Comparison of ENCODE assay signal across 1 cellular context in the genomic region with DNA sequence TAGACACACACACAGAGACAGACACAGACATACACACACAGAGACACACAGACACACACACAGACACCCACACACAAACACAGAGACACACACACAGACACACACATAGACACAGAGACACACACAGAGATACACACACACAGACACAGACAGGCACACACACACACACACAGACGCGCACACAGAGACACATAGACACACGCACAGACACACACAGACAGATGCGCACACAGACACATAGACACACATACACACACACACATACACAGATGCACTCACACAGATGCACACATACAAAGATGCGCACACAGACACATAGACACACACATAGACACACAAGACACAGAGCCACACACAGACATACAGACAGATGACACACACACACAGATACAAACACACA.
TF ChIP-seq lines count a peak whose summit lies in the region.

No MANE protein-coding gene starts in this region.

TF ChIP-seq in K562, 482 proteins besides CTCF, POLR2A, EP300 and RAD21 (continued from another document):
- TF ChIP-seq, protein P1, sequence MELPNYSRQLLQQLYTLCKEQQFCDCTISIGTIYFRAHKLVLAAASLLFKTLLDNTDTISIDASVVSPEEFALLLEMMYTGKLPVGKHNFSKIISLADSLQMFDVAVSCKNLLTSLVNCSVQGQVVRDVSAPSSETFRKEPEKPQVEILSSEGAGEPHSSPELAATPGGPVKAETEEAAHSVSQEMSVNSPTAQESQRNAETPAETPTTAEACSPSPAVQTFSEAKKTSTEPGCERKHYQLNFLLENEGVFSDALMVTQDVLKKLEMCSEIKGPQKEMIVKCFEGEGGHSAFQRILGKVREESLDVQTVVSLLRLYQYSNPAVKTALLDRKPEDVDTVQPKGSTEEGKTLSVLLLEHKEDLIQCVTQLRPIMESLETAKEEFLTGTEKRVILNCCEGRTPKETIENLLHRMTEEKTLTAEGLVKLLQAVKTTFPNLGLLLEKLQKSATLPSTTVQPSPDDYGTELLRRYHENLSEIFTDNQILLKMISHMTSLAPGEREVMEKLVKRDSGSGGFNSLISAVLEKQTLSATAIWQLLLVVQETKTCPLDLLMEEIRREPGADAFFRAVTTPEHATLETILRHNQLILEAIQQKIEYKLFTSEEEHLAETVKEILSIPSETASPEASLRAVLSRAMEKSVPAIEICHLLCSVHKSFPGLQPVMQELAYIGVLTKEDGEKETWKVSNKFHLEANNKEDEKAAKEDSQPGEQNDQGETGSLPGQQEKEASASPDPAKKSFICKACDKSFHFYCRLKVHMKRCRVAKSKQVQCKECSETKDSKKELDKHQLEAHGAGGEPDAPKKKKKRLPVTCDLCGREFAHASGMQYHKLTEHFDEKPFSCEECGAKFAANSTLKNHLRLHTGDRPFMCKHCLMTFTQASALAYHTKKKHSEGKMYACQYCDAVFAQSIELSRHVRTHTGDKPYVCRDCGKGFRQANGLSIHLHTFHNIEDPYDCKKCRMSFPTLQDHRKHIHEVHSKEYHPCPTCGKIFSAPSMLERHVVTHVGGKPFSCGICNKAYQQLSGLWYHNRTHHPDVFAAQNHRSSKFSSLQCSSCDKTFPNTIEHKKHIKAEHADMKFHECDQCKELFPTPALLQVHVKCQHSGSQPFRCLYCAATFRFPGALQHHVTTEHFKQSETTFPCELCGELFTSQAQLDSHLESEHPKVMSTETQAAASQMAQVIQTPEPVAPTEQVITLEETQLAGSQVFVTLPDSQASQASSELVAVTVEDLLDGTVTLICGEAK (IDR thresholded peaks at IDR 0.05) = no peak
- TF ChIP-seq, protein P1 (CRISPR knock-in tag; IDR thresholded peaks at IDR 0.05) = no peak
- TF ChIP-seq LARP7 (IDR thresholded peaks at IDR 0.05) (0 out of 2 replicates have a peak, but pooled peaks have one; percentile 54), ZSCAN32 (CRISPR knock-in tag; IDR thresholded peaks at IDR 0.05) (no peak), MAX (CRISPR knock-in tag; IDR thresholded peaks at IDR 0.05) (peak; percentile 45; the same call in 1 of the 2 replicates), KAT7 (CRISPR knock-in tag; IDR thresholded peaks at IDR 0.05; ENCODE audit: borderline replicate concordance) (no peak), EZH2 (IDR thresholded peaks at IDR 0.05; ENCODE audit: borderline replicate concordance, low read depth, low read length) (no peak), HLTF (IDR thresholded peaks at IDR 0.05) (0 out of 2 replicates have a peak, but pooled peaks have one; percentile 29), ZBED1 (IDR thresholded peaks at IDR 0.05) (no peak), BCOR (IDR thresholded peaks at IDR 0.05) (0 out of 2 replicates have a peak, but pooled peaks have one; percentile 21), ZNF347 (CRISPR knock-in tag; IDR thresholded peaks at IDR 0.05; ENCODE audit: low read depth) (no peak), POLR2AphosphoS2 (IDR thresholded peaks at IDR 0.05; ENCODE audit: low read length) (no peak), BACH1 (tag; IDR thresholded peaks at IDR 0.05) (no peak)
- TF ChIP-seq, protein P2, sequence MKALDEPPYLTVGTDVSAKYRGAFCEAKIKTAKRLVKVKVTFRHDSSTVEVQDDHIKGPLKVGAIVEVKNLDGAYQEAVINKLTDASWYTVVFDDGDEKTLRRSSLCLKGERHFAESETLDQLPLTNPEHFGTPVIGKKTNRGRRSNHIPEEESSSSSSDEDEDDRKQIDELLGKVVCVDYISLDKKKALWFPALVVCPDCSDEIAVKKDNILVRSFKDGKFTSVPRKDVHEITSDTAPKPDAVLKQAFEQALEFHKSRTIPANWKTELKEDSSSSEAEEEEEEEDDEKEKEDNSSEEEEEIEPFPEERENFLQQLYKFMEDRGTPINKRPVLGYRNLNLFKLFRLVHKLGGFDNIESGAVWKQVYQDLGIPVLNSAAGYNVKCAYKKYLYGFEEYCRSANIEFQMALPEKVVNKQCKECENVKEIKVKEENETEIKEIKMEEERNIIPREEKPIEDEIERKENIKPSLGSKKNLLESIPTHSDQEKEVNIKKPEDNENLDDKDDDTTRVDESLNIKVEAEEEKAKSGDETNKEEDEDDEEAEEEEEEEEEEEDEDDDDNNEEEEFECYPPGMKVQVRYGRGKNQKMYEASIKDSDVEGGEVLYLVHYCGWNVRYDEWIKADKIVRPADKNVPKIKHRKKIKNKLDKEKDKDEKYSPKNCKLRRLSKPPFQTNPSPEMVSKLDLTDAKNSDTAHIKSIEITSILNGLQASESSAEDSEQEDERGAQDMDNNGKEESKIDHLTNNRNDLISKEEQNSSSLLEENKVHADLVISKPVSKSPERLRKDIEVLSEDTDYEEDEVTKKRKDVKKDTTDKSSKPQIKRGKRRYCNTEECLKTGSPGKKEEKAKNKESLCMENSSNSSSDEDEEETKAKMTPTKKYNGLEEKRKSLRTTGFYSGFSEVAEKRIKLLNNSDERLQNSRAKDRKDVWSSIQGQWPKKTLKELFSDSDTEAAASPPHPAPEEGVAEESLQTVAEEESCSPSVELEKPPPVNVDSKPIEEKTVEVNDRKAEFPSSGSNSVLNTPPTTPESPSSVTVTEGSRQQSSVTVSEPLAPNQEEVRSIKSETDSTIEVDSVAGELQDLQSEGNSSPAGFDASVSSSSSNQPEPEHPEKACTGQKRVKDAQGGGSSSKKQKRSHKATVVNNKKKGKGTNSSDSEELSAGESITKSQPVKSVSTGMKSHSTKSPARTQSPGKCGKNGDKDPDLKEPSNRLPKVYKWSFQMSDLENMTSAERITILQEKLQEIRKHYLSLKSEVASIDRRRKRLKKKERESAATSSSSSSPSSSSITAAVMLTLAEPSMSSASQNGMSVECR (CRISPR knock-in tag; IDR thresholded peaks at IDR 0.05) = no peak
- TF ChIP-seq, protein P3, sequence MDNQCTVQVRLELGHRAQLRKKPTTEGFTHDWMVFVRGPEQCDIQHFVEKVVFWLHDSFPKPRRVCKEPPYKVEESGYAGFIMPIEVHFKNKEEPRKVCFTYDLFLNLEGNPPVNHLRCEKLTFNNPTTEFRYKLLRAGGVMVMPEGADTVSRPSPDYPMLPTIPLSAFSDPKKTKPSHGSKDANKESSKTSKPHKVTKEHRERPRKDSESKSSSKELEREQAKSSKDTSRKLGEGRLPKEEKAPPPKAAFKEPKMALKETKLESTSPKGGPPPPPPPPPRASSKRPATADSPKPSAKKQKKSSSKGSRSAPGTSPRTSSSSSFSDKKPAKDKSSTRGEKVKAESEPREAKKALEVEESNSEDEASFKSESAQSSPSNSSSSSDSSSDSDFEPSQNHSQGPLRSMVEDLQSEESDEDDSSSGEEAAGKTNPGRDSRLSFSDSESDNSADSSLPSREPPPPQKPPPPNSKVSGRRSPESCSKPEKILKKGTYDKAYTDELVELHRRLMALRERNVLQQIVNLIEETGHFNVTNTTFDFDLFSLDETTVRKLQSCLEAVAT (IDR thresholded peaks at IDR 0.05) = 0 out of 4 replicates have a peak, but pooled peaks of 1 of the 2 experiments have one; percentile 23
TF ChIP-seq in K562: peak in this region for 8.
